ENCODE assay signal across 7 cellular contexts in the genomic region with DNA sequence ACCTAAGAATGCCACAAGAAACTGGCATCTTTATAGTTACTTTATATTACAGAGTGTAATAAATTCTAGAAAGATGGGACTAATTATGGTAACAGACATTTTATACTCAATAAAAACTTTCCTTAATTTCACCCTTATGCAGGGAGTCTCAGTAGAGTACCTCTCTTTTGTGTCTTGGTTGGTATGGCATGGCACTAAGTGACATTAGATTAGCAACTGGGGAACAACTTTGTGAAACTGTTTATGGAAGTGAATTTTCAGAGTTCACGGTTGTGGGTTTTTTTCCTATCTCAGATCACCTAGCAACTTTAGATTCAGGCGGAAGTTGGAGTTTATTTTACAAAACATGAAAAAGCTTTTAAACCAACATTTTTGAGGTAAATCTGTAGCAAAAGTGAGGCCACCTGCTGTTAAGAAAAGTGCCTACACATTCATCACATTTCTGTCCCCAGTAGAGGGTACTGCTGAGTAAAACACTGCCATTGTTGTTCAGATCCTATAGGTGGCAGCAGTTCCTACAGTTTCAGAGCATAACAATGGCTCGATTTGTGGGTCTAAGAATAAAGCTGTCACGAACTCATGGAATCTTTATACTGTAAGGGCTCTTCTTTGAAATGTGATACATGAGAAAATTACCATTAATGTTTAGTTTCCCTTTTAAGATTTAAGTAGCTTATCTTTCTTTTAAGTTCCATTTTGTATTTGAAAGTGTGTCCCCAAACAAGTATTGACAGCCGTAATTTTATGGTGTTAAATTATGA.
DNase-seq lines count a peak whose midpoint lies in the region; ATAC-seq and TF ChIP-seq lines count a peak whose summit lies in the region.

No MANE protein-coding gene starts in this region.

- H3K27me3 Mint-ChIP-seq in progenitor cell of endocrine pancreas: no peaks in the 10 kb centered on the region

- no peaks in the 10 kb centered on the region for H4K20me1 ChIP-seq in OCI-LY3 (ENCODE audit: insufficient read depth, low read length)

- H3K27ac ChIP-seq in OCI-LY3 (ENCODE audit: low read length): no peak overlapping the region

- H3K4me3 ChIP-seq in GM06990 (replicated peaks; ENCODE audit: low read depth, low read length) (no peak overlapping the region), H7 (ENCODE audit: insufficient read depth, low read depth, low read length) (no peak overlapping the region), OCI-LY3 (ENCODE audit: low read length) (peak overlapping the region; percentile 39)

- no peaks in the 10 kb centered on the region for H3K9me3 ChIP-seq in OCI-LY3 (ENCODE audit: insufficient read depth, low read length)

- peak overlapping the region; percentile 48 for H3K4me2 ChIP-seq in OCI-LY3 (ENCODE audit: low read length)

- H3K9ac ChIP-seq in OCI-LY3 (ENCODE audit: low read length): no peak overlapping the region

- DNase-seq in GM06990 (ENCODE audit: extremely low read depth, insufficient read length) (peak; percentile 47), H7 (peak; percentile 61), Kasumi-1 (lab: John Stamatoyannopoulos, UW) (peak; percentile 92 to 95), head of caudate nucleus (peak in 27 of 42 donors; percentile 4 to 84 (median 53)), progenitor cell of endocrine pancreas (ENCODE audit: low spot score, unreplicated experiment) (peak; percentile 15)
- DNase-seq in activated naive CD4-positive, alpha-beta T cell treated with anti-CD3 and anti-CD28 coated beads, Interleukin-2, amount 50 U/mL, for 72 hours (ENCODE audit: low spot score in 2 of 2): peak in 1 of 2 donors; percentile 25

- no peaks in the 10 kb centered on the region for H3K36me3 Mint-ChIP-seq in activated naive CD4-positive, alpha-beta T cell treated with anti-CD3 and anti-CD28 coated beads, Interleukin-2, amount 50 U/mL, for 72 hours
- no peaks in the 10 kb centered on the region for H3K36me3 Mint-ChIP-seq in progenitor cell of endocrine pancreas (ENCODE audit: insufficient read depth)

- H2AFZ ChIP-seq in OCI-LY3 (ENCODE audit: low read depth, low read length): no peak overlapping the region

- peaks cover 2% of the 10 kb centered on the region for H3K4me1 Mint-ChIP-seq in progenitor cell of endocrine pancreas (ENCODE audit: low read depth)

- TF ChIP-seq CTCF in GM06990 (IDR thresholded peaks at IDR 0.05; ENCODE audit: insufficient read depth, low read length, poor library complexity, severe bottlenecking) (peak; percentile 100), OCI-LY3 (IDR thresholded peaks at IDR 0.05; ENCODE audit: low read depth, low read length) (peak; percentile 100), progenitor cell of endocrine pancreas (IDR thresholded peaks at IDR 0.05; ENCODE audit: unreplicated experiment) (peak; percentile 99)

- H3K36me3 ChIP-seq in GM06990 (ENCODE audit: control insufficient read depth, insufficient read depth, low read length) (no peaks in the 10 kb centered on the region), H7 (replicated peaks; ENCODE audit: control insufficient read depth, insufficient read depth, low read length) (no peaks in the 10 kb centered on the region), OCI-LY3 (replicated peaks; ENCODE audit: low read depth, low read length) (no peaks in the 10 kb centered on the region)

- H3K79me2 ChIP-seq in OCI-LY3 (ENCODE audit: low read length): no peaks in the 10 kb centered on the region

- peak; percentile 98 for ATAC-seq in activated naive CD4-positive, alpha-beta T cell treated with anti-CD3 and anti-CD28 coated beads, Interleukin-2, amount 50 U/mL, for 72 hours

- peaks cover 11% of the 10 kb centered on the region for H3K4me1 ChIP-seq in OCI-LY3 (ENCODE audit: low read length)

- H3K9me3 Mint-ChIP-seq in activated naive CD4-positive, alpha-beta T cell treated with anti-CD3 and anti-CD28 coated beads, Interleukin-2, amount 50 U/mL, for 72 hours: no peaks in the 10 kb centered on the region
- no peaks in the 10 kb centered on the region for H3K9me3 Mint-ChIP-seq in progenitor cell of endocrine pancreas (ENCODE audit: low read depth)

- intact Hi-C loops in head of caudate nucleus (cut with DNase I): loop anchor here (5.0 kb wide), 1 partner anchor 233 kb away; no protein-coding TSS in a partner anchor

- no peak overlapping the region for H3K4me3 Mint-ChIP-seq in progenitor cell of endocrine pancreas (ENCODE audit: low read depth)

- no peaks in the 10 kb centered on the region for H3K27me3 ChIP-seq in GM06990 (replicated peaks; ENCODE audit: control insufficient read depth, insufficient read depth, low read length)
- H3K27me3 ChIP-seq in H7 (ENCODE audit: control insufficient read depth, insufficient read depth, low read length): no peaks in the 10 kb centered on the region
- H3K27me3 ChIP-seq in OCI-LY3 (ENCODE audit: low read depth, low read length): no peaks in the 10 kb centered on the region

- no peak overlapping the region for H3K27ac Mint-ChIP-seq in activated naive CD4-positive, alpha-beta T cell treated with anti-CD3 and anti-CD28 coated beads, Interleukin-2, amount 50 U/mL, for 72 hours
- H3K27ac Mint-ChIP-seq in progenitor cell of endocrine pancreas: no peak overlapping the region
